In genomic region chr20:3181270-3181669, GRCh38 we compare ENCODE assay signal across 1 cellular context.
TF ChIP-seq lines count a peak whose summit lies in the region.

No MANE protein-coding gene starts in this region.

TF ChIP-seq in endothelial cell of umbilical vein, 7 proteins besides CTCF, POLR2A, EP300 and RAD21:
- TF ChIP-seq MAX (IDR thresholded peaks at IDR 0.05; ENCODE audit: insufficient read depth, insufficient read length) (no peak), MYC (IDR thresholded peaks at IDR 0.05; ENCODE audit: low read depth, low read length) (no peak), JUN (IDR thresholded peaks at IDR 0.05; ENCODE audit: borderline replicate concordance, insufficient read depth, insufficient read length, low read depth) (no peak), FOS (IDR thresholded peaks at IDR 0.05; ENCODE audit: borderline replicate concordance, insufficient read depth, low read length) (no peak), POLR2AphosphoS5 (IDR thresholded peaks at IDR 0.05; ENCODE audit: insufficient read depth, low read depth, low read length) (no peak), GATA2 (IDR thresholded peaks at IDR 0.05; ENCODE audit: insufficient read depth, insufficient read length, low read depth, low read length) (no peak)
TF ChIP-seq in endothelial cell of umbilical vein: peak in this region for 0.
